Comparison of ENCODE assay signal across 2 cellular contexts in the genomic region with DNA sequence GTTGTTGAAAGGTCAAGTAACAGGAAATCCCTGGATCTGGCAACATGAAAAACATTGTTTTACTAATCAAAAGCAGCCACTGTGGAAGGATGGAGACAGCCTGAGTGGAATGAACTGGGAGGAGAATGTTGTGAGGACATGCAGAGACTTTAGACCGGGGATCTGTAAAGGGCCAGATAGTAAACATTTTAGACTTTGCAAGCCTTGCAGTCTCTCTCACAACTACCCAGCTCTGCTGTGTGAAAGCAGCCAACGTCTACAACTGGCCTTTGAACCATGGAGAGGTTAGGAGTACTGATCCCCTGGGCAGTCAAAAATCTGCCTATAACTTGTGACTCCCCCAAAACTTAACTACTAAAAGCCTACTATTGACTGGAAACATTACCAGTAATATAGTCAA.
A peak's percentile ranks its signal among the peaks of the same experiment; 100 is the strongest.
TF ChIP-seq lines count a peak whose summit lies in the region.

No MANE protein-coding gene starts in this region.

TF ChIP-seq in K562, 482 proteins besides CTCF, POLR2A, EP300 and RAD21:
- no peak for TF ChIP-seq CBX3 (IDR thresholded peaks at IDR 0.05; ENCODE audit: borderline replicate concordance in 1 of 2, low read length in 2 of 2)
- no peak for TF ChIP-seq RAD51 (IDR thresholded peaks at IDR 0.05; ENCODE audit: borderline replicate concordance, low read depth)
- no peak for TF ChIP-seq MYC (IDR thresholded peaks at IDR 0.05; ENCODE audit: low read depth, low read length)
- TF ChIP-seq MYC (CRISPR knock-in tag; IDR thresholded peaks at IDR 0.05; ENCODE audit: borderline replicate concordance, low read depth): no peak
- TF ChIP-seq ZNF445 (CRISPR knock-in tag; IDR thresholded peaks at IDR 0.05; ENCODE audit: low read depth): no peak
- no peak for TF ChIP-seq FOSL1 (tag; conservative IDR thresholded peaks at IDR 0.05)
- TF ChIP-seq POLR3A (IDR thresholded peaks at IDR 0.05; ENCODE audit: borderline replicate concordance, extremely low read depth, insufficient read depth, insufficient read length): no peak

TF ChIP-seq in HepG2, 621 proteins besides CTCF, POLR2A, EP300 and RAD21 (continues in another document):
- TF ChIP-seq RXRB (CRISPR knock-in tag; IDR thresholded peaks at IDR 0.05; ENCODE audit: borderline replicate concordance) (no peak), ATF7-NPFF (CRISPR knock-in tag; IDR thresholded peaks at IDR 0.05; ENCODE audit: low read depth) (no peak), PCBP1 (IDR thresholded peaks at IDR 0.05; ENCODE audit: borderline replicate concordance, low read depth, low read length) (no peak), ZNF549 (CRISPR knock-in tag; IDR thresholded peaks at IDR 0.05) (0 out of 2 replicates have a peak, but pooled peaks have one; percentile 47), ZNF160 (CRISPR knock-in tag; IDR thresholded peaks at IDR 0.05) (no peak), HNF4A (CRISPR knock-in tag; IDR thresholded peaks at IDR 0.05) (peak; percentile 26; the same call in 1 of the 2 replicates), HCFC1 (IDR thresholded peaks at IDR 0.05; ENCODE audit: low read depth, low read length) (no peak), HNF4G (IDR thresholded peaks at IDR 0.05; ENCODE audit: borderline replicate concordance, low read depth, low read length) (0 out of 2 replicates have a peak, but pooled peaks have one; percentile 13), HNF4G (CRISPR knock-in tag; IDR thresholded peaks at IDR 0.05; ENCODE audit: borderline replicate concordance, low read depth) (no peak), ZNF546 (CRISPR knock-in tag; conservative IDR thresholded peaks at IDR 0.05) (no peak), MAZ (IDR thresholded peaks at IDR 0.05; ENCODE audit: borderline replicate concordance, low read depth, low read length) (no peak), MAZ (CRISPR knock-in tag; IDR thresholded peaks at IDR 0.05; ENCODE audit: low read depth) (no peak), ZFYVE20 (CRISPR knock-in tag; IDR thresholded peaks at IDR 0.05; ENCODE audit: borderline replicate concordance, low read depth) (no peak), ZNF256 (CRISPR knock-in tag; conservative IDR thresholded peaks at IDR 0.05) (no peak), MYNN (CRISPR knock-in tag; IDR thresholded peaks at IDR 0.05; ENCODE audit: low read depth) (no peak)
- TF ChIP-seq, protein P1, sequence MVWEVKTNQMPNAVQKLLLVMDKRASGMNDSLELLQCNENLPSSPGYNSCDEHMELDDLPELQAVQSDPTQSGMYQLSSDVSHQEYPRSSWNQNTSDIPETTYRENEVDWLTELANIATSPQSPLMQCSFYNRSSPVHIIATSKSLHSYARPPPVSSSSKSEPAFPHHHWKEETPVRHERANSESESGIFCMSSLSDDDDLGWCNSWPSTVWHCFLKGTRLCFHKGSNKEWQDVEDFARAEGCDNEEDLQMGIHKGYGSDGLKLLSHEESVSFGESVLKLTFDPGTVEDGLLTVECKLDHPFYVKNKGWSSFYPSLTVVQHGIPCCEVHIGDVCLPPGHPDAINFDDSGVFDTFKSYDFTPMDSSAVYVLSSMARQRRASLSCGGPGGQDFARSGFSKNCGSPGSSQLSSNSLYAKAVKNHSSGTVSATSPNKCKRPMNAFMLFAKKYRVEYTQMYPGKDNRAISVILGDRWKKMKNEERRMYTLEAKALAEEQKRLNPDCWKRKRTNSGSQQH (CRISPR knock-in tag; IDR thresholded peaks at IDR 0.05; ENCODE audit: low read depth): no peak
- TF ChIP-seq, protein P2, sequence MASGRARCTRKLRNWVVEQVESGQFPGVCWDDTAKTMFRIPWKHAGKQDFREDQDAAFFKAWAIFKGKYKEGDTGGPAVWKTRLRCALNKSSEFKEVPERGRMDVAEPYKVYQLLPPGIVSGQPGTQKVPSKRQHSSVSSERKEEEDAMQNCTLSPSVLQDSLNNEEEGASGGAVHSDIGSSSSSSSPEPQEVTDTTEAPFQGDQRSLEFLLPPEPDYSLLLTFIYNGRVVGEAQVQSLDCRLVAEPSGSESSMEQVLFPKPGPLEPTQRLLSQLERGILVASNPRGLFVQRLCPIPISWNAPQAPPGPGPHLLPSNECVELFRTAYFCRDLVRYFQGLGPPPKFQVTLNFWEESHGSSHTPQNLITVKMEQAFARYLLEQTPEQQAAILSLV (CRISPR knock-in tag; IDR thresholded peaks at IDR 0.05; ENCODE audit: borderline replicate concordance): no peak
- TF ChIP-seq, protein P3, sequence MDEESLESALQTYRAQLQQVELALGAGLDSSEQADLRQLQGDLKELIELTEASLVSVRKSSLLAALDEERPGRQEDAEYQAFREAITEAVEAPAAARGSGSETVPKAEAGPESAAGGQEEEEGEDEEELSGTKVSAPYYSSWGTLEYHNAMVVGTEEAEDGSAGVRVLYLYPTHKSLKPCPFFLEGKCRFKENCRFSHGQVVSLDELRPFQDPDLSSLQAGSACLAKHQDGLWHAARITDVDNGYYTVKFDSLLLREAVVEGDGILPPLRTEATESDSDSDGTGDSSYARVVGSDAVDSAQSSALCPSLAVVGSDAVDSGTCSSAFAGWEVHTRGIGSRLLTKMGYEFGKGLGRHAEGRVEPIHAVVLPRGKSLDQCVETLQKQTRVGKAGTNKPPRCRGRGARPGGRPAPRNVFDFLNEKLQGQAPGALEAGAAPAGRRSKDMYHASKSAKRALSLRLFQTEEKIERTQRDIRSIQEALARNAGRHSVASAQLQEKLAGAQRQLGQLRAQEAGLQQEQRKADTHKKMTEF (CRISPR knock-in tag; IDR thresholded peaks at IDR 0.05): no peak
- TF ChIP-seq, protein P4, sequence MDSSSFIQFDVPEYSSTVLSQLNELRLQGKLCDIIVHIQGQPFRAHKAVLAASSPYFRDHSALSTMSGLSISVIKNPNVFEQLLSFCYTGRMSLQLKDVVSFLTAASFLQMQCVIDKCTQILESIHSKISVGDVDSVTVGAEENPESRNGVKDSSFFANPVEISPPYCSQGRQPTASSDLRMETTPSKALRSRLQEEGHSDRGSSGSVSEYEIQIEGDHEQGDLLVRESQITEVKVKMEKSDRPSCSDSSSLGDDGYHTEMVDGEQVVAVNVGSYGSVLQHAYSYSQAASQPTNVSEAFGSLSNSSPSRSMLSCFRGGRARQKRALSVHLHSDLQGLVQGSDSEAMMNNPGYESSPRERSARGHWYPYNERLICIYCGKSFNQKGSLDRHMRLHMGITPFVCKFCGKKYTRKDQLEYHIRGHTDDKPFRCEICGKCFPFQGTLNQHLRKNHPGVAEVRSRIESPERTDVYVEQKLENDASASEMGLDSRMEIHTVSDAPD (CRISPR knock-in tag; IDR thresholded peaks at IDR 0.05): no peak
- TF ChIP-seq, protein P5, sequence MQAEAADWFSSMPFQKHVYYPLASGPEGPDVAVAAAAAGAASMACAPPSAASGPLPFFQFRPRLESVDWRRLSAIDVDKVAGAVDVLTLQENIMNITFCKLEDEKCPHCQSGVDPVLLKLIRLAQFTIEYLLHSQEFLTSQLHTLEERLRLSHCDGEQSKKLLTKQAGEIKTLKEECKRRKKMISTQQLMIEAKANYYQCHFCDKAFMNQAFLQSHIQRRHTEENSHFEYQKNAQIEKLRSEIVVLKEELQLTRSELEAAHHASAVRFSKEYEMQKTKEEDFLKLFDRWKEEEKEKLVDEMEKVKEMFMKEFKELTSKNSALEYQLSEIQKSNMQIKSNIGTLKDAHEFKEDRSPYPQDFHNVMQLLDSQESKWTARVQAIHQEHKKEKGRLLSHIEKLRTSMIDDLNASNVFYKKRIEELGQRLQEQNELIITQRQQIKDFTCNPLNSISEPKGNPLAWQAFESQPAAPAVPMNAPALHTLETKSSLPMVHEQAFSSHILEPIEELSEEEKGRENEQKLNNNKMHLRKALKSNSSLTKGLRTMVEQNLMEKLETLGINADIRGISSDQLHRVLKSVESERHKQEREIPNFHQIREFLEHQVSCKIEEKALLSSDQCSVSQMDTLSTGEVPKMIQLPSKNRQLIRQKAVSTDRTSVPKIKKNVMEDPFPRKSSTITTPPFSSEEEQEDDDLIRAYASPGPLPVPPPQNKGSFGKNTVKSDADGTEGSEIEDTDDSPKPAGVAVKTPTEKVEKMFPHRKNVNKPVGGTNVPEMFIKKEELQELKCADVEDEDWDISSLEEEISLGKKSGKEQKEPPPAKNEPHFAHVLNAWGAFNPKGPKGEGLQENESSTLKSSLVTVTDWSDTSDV (CRISPR knock-in tag; IDR thresholded peaks at IDR 0.05): no peak
- TF ChIP-seq, protein P6, sequence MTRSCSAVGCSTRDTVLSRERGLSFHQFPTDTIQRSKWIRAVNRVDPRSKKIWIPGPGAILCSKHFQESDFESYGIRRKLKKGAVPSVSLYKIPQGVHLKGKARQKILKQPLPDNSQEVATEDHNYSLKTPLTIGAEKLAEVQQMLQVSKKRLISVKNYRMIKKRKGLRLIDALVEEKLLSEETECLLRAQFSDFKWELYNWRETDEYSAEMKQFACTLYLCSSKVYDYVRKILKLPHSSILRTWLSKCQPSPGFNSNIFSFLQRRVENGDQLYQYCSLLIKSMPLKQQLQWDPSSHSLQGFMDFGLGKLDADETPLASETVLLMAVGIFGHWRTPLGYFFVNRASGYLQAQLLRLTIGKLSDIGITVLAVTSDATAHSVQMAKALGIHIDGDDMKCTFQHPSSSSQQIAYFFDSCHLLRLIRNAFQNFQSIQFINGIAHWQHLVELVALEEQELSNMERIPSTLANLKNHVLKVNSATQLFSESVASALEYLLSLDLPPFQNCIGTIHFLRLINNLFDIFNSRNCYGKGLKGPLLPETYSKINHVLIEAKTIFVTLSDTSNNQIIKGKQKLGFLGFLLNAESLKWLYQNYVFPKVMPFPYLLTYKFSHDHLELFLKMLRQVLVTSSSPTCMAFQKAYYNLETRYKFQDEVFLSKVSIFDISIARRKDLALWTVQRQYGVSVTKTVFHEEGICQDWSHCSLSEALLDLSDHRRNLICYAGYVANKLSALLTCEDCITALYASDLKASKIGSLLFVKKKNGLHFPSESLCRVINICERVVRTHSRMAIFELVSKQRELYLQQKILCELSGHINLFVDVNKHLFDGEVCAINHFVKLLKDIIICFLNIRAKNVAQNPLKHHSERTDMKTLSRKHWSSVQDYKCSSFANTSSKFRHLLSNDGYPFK (CRISPR knock-in tag; IDR thresholded peaks at IDR 0.05; ENCODE audit: borderline replicate concordance): no peak
- TF ChIP-seq, protein P7, sequence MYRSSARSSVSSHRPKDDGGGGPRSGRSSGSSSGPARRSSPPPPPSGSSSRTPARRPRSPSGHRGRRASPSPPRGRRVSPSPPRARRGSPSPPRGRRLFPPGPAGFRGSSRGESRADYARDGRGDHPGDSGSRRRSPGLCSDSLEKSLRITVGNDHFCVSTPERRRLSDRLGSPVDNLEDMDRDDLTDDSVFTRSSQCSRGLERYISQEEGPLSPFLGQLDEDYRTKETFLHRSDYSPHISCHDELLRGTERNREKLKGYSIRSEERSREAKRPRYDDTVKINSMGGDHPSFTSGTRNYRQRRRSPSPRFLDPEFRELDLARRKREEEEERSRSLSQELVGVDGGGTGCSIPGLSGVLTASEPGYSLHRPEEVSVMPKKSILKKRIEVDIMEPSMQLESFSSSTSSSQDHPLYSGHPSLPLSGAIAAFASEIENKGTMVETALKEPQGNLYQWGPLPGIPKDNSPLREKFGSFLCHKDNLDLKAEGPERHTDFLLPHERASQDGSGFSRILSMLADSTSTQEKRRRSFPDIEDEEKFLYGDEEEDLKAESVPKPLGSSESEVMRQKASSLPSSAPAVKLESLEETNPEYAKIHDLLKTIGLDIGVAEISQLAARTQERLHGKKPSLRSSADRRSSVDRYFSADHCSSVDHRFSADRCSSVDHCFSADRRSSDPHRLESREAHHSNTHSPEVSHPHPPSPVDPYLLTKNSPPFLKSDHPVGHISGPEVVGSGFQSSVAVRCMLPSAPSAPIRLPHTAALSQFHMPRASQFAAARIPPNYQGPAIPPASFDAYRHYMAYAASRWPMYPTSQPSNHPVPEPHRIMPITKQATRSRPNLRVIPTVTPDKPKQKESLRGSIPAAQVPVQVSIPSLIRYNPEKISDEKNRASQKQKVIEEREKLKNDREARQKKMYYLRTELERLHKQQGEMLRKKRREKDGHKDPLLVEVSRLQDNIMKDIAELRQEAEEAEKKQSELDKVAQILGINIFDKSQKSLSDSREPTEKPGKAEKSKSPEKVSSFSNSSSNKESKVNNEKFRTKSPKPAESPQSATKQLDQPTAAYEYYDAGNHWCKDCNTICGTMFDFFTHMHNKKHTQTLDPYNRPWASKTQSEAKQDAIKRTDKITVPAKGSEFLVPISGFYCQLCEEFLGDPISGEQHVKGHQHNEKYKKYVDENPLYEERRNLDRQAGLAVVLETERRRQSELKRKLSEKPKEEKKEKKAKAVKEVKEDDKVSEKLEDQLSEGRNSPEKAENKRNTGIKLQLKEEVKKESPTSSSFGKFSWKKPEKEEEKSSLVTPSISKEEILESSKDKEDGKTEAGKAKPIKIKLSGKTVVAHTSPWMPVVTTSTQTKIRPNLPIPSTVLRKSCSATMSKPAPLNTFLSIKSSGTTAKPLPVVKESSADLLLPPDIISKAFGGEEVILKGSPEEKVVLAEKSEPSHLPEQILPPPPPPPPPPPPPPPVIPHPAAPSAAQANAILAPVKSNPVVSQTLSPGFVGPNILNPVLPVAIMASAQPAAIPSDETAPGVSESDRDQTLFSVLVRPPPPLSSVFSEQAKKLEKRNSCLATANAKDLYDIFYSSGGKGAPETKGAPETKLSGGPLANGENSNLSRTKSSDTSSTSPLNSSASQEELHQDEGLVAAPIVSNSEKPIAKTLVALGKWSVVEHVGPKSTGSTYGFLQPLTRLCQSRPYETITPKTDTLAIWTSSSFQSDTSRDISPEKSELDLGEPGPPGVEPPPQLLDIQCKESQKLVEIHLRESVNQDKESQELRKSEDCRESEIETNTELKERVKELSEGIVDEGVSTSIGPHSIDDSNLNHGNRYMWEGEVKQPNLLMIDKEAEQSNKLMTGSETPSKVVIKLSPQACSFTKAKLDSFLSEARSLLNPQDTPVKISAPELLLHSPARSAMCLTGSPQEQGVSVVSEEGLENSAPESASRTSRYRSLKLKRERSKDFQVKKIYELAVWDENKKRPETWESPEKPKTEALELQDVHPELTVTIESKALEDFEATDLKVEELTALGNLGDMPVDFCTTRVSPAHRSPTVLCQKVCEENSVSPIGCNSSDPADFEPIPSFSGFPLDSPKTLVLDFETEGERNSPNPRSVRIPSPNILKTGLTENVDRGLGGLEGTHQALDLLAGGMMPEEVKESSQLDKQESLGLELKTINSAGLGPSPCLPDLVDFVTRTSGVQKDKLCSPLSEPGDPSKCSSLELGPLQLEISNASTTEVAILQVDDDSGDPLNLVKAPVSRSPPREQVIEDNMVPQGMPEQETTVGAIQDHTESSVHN (CRISPR knock-in tag; IDR thresholded peaks at IDR 0.05): no peak
- TF ChIP-seq, protein P8, sequence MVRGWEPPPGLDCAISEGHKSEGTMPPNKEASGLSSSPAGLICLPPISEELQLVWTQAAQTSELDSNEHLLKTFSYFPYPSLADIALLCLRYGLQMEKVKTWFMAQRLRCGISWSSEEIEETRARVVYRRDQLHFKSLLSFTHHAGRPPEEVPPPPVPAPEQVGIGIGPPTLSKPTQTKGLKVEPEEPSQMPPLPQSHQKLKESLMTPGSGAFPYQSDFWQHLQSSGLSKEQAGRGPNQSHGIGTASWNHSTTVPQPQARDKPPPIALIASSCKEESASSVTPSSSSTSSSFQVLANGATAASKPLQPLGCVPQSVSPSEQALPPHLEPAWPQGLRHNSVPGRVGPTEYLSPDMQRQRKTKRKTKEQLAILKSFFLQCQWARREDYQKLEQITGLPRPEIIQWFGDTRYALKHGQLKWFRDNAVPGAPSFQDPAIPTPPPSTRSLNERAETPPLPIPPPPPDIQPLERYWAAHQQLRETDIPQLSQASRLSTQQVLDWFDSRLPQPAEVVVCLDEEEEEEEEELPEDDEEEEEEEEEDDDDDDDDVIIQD (CRISPR knock-in tag; IDR thresholded peaks at IDR 0.05; ENCODE audit: low read depth): no peak
